Comparison of ENCODE assay signal across 3 cellular contexts in the genomic region with DNA sequence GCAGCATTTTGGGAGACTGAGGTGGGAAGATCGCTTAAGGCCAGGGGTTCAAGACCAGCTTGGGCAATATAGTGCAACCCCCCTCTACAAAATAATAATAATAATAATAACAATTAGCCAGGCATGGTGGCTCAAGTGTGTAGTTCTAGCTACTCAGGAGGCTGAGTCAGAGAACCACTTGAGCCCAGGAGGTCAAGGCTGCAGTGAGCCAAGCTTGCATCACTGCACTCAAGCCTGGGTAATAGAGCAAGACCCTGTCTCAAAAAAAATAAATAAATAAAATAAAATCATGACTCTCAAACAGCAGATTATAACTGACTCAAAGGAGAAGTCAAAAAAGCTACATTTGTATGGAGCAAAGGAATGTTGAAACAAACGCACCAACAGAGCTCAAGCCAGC. TPM values are rescaled to one million over a fixed set of nuclear protein-coding genes. Genes with fewer than 3 reads are reported as not detected.
"Had no signal": no experiment of that assay in that cellular context is flagged by ENCODE, and none has a peak within 500 bp of the region (broad histone marks: within the 10 kb centered on the region; RNA-seq: fewer than 3 reads in every experiment).

No MANE protein-coding gene starts in this region.

RNA-seq across cellular contexts. Expression of a gene that starts 31.8 kb away (rescaled TPM):
- total RNA-seq: LHCN-M2, MCF 10A, NCI-H460 had no signal
